Comparison of ENCODE assay signal across 10 cellular contexts in the genomic region with DNA sequence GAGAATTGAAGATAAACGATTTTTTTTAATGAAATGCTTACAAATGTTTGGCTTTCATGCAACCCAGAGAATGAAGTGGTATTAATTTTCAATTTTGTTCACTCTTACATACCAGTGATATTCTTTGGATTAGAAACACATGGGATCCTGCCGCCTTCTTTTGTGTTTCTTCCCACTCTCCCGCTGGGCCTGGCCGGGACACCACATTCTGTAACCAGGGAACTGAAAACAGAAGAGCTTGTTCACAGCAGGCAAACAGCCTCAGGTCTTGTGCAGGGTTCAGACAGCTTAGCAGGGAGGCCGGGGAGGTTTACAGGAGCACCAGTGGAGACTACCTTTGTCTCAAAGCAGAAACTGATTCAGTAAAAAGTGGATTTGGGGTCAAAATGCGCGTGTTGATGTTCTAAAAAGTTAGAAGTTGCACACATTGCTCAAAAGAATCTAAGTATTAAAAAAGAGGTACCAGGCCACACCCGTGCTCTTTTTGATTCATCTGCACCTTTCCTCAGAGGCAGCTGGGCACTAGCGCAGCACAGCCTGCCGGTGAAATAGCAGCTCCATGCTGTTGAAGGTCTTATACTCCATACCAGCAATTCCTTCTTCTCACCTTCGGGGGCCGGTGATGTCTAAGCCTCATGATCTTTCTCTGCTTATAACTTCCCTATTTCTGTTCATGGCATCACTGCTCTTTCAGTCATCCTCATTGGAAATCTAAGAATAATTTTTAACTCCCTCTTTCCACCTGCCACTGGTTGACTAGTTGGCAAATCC.
DNase-seq lines count a peak whose midpoint lies in the region; ATAC-seq, FAIRE-seq and TF ChIP-seq lines count a peak whose summit lies in the region.
"Had no signal": no experiment of that assay in that cellular context is flagged by ENCODE, and none has a peak within 500 bp of the region (broad histone marks: within the 10 kb centered on the region; RNA-seq: fewer than 3 reads in every experiment).

No MANE protein-coding gene starts in this region.

- intact Hi-C loops in K562 (cut with micrococcal nuclease): no loop called here
- intact Hi-C loops in lower leg skin (cut with DNase I; ENCODE audit: low total_unique reads): no loop called here

- H2AFZ ChIP-seq in K562 (ENCODE audit: low read depth, low read length): peak overlapping the region; percentile 44

- H3K9ac ChIP-seq in K562 (ENCODE audit: insufficient read depth in 1 of 2, low read depth in 2 of 2, low read length in 2 of 2): no peak overlapping the region

- H3K4me2 ChIP-seq in A549: no peak overlapping the region
- no peak overlapping the region for H3K4me2 ChIP-seq in K562 (ENCODE audit: insufficient read depth, low read length)

- CTCF ChIA-PET in A549 (lab: Yijun Ruan, JAX) (interaction anchor here (0.8 to 1.2 kb wide), 4 partner anchors 9 to 151 kb away, joined by 3 to 6 read pairs (median 4); no protein-coding TSS in a partner anchor), K562 (lab: Yijun Ruan, JAX; ENCODE audit: low intra/inter-chr PET ratio) (no interaction called here)

- TF ChIP-seq CTCF in A549 (IDR thresholded peaks at IDR 0.05) (no peak), K562 (IDR thresholded peaks at IDR 0.05 in 2 of 3, conservative IDR thresholded peaks at IDR 0.05 in 1 of 3; ENCODE audit: insufficient read depth in 2 of 3, low read depth in 1 of 3, low read length in 3 of 3) (peak; percentile 16 to 51 (median 41); a peak in 3 of 6 replicates), lower leg skin (IDR thresholded peaks at IDR 0.05) (no peak), BE2C (IDR thresholded peaks at IDR 0.05; ENCODE audit: low read depth, low read length) (no peak)

- no peaks in the 10 kb centered on the region for H4K20me1 ChIP-seq in K562 (replicated peaks; ENCODE audit: control insufficient read depth, insufficient read depth, low read length)

- POLR2A ChIA-PET in A549 (lab: Yijun Ruan, JAX) (no interaction called here), K562 (lab: Yijun Ruan, JAX) (no interaction called here)

- TF ChIP-seq EP300 in A549 (IDR thresholded peaks at IDR 0.05) (no peak), K562 (IDR thresholded peaks at IDR 0.05; ENCODE audit: low read length) (no peak)

- H3K9me3 ChIP-seq in A549 (no peaks in the 10 kb centered on the region), K562 (replicated peaks; ENCODE audit: control insufficient read depth, insufficient read depth, low read depth, low read length) (no peaks in the 10 kb centered on the region), BE2C (no peaks in the 10 kb centered on the region)
- H3K9me3 ChIP-seq: neutrophil had no signal

- H3K27me3 ChIP-seq in K562 (ENCODE audit: control insufficient read depth in 2 of 2, insufficient read depth in 2 of 2, low read length in 2 of 2) (no peaks in the 10 kb centered on the region), BE2C (no peaks in the 10 kb centered on the region)
- H3K27me3 ChIP-seq: neutrophil had no signal

- no peak for FAIRE-seq in A549 (lab: Jason Lieb, UNC)
- FAIRE-seq in K562 (lab: Jason Lieb, UNC): no peak
- FAIRE-seq in RCC 7860 (lab: Jason Lieb, UNC): no peak

- ATAC-seq in A549 (peak; percentile 68 to 70; a peak in 5 of 6 replicates), K562 (peak; percentile 82), HG02884 (IDR thresholded peaks at IDR 0.05; ENCODE audit: unreplicated experiment) (no peak)
- ATAC-seq: stimulated activated memory B cell treated with anti-CD40 and anti-IgM and Interleukin-4, amounts not matched to agents 10 μg/mL and 1 μg/mL and 100 μg/mL, for 72 hours had no signal

- no peak overlapping the region for H3K27ac ChIP-seq in A549
- no peak overlapping the region for H3K27ac ChIP-seq in K562 (ENCODE audit: extremely low read depth, low read depth, low read length)
- H3K27ac ChIP-seq: neutrophil had no signal

- H3K9me1 ChIP-seq in K562 (ENCODE audit: control insufficient read depth, insufficient read depth, low read length): no peaks in the 10 kb centered on the region

- 80% methylated on average over 12 of the region's 12 CpGs for WGBS in A549 (ENCODE audit: missing lambda C conversion rate)
- 50% methylated on average over 12 of the region's 12 CpGs for WGBS in K562 (ENCODE audit: insufficient coverage, low coverage, missing lambda C conversion rate)
- WGBS in lower leg skin, 2 donors: 50 to 53% methylated on average over 12 of the region's 12 CpGs

- no peak for DNase-seq in A549 (ENCODE audit: low read depth in 1 of 2, low spot score in 1 of 2)
- peak; percentile 21 for DNase-seq in KBM-7
- DNase-seq in K562 (ENCODE audit: extremely low read depth in 1 of 4, low spot score in 3 of 4): no peak
- peak; percentile 57 to 88 for DNase-seq in lower leg skin (ENCODE audit: low spot score in 2 of 2)
- no peak for DNase-seq in RCC 7860 (ENCODE audit: low spot score)
- DNase-seq in BE2C: no peak
- DNase-seq in cortex of kidney (lab: John Stamatoyannopoulos, UW): no peak

- H3K4me3 ChIP-seq in A549 (no peak overlapping the region), K562 (no peak overlapping the region), lower leg skin (ENCODE audit: low read depth, poor library complexity, severe bottlenecking) (no peak overlapping the region), BE2C (ENCODE audit: low read depth, low read length) (no peak overlapping the region)

- H3K79me2 ChIP-seq in K562 (ENCODE audit: control insufficient read depth, insufficient read depth, low read length): no peaks in the 10 kb centered on the region

- BruUV-seq in K562 (replicated peaks; lab: Mats Ljungman, UMichigan): no TSS peak

- no peaks in the 10 kb centered on the region for H3K4me1 ChIP-seq in A549
- H3K4me1 ChIP-seq in K562 (replicated peaks in 1 of 2; ENCODE audit: control insufficient read depth in 2 of 2, insufficient read depth in 2 of 2, low read length in 2 of 2): peaks cover 0 to 3% of the 10 kb centered on the region in 2 experiments; a peak in 1 of 5 replicates
- H3K4me1 ChIP-seq in BE2C: no peaks in the 10 kb centered on the region

- H3K36me3 ChIP-seq in K562 (ENCODE audit: control insufficient read depth, insufficient read depth, low read length) (no peaks in the 10 kb centered on the region), BE2C (no peaks in the 10 kb centered on the region)
- H3K36me3 ChIP-seq: neutrophil had no signal

- TF ChIP-seq RAD21 in A549 (conservative IDR thresholded peaks at IDR 0.05 in 1 of 2, IDR thresholded peaks at IDR 0.05 in 1 of 2): no peak
- TF ChIP-seq RAD21 in K562 (CRISPR knock-in tag; conservative IDR thresholded peaks at IDR 0.05 in 1 of 2, IDR thresholded peaks at IDR 0.05 in 1 of 2): peak in 1 of 2 experiments; percentile 42; a peak in 2 of 4 replicates

- TF ChIP-seq POLR2A in A549 (IDR thresholded peaks at IDR 0.05; ENCODE audit: low read length): no peak
- no peak for TF ChIP-seq POLR2A in K562 (conservative IDR thresholded peaks at IDR 0.05)
- TF ChIP-seq POLR2A in lower leg skin (IDR thresholded peaks at IDR 0.05): no peak

- in situ Hi-C loops in KBM-7 (cut with MboI; ENCODE audit: low pct_unique_long_range_greater_than_20kb, low sequenced_read_pairs): no loop called here
- in situ Hi-C loops in K562 (cut with MboI): loop anchor here (5.0 kb wide), 1 partner anchor 47 kb away; no protein-coding TSS in a partner anchor

TF ChIP-seq in A549, 52 proteins besides CTCF, POLR2A, EP300 and RAD21:
- TF ChIP-seq GATA3 (IDR thresholded peaks at IDR 0.05; ENCODE audit: borderline replicate concordance): no peak
- TF ChIP-seq ZNF302 (CRISPR knock-in tag; IDR thresholded peaks at IDR 0.05): no peak

TF ChIP-seq in K562, 482 proteins besides CTCF, POLR2A, EP300 and RAD21:
- TF ChIP-seq SOX6 (IDR thresholded peaks at IDR 0.05): no peak
- TF ChIP-seq, protein P1, sequence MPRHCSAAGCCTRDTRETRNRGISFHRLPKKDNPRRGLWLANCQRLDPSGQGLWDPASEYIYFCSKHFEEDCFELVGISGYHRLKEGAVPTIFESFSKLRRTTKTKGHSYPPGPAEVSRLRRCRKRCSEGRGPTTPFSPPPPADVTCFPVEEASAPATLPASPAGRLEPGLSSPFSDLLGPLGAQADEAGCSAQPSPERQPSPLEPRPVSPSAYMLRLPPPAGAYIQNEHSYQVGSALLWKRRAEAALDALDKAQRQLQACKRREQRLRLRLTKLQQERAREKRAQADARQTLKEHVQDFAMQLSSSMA (CRISPR knock-in tag; IDR thresholded peaks at IDR 0.05): no peak
- TF ChIP-seq, protein P2, sequence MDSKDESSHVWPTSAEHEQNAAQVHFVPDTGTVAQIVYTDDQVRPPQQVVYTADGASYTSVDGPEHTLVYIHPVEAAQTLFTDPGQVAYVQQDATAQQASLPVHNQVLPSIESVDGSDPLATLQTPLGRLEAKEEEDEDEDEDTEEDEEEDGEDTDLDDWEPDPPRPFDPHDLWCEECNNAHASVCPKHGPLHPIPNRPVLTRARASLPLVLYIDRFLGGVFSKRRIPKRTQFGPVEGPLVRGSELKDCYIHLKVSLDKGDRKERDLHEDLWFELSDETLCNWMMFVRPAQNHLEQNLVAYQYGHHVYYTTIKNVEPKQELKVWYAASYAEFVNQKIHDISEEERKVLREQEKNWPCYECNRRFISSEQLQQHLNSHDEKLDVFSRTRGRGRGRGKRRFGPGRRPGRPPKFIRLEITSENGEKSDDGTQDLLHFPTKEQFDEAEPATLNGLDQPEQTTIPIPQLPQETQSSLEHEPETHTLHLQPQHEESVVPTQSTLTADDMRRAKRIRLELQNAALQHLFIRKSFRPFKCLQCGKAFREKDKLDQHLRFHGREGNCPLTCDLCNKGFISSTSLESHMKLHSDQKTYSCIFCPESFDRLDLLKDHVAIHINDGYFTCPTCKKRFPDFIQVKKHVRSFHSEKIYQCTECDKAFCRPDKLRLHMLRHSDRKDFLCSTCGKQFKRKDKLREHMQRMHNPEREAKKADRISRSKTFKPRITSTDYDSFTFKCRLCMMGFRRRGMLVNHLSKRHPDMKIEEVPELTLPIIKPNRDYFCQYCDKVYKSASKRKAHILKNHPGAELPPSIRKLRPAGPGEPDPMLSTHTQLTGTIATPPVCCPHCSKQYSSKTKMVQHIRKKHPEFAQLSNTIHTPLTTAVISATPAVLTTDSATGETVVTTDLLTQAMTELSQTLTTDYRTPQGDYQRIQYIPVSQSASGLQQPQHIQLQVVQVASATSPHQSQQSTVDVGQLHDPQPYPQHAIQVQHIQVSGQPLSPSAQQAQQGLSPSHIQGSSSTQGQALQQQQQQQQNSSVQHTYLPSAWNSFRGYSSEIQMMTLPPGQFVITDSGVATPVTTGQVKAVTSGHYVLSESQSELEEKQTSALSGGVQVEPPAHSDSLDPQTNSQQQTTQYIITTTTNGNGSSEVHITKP (IDR thresholded peaks at IDR 0.05; ENCODE audit: partially characterized antibody): peak; percentile 20

Comparison
In these comparisons a context has a peak if more than half of its experiments do, and no peak if none do; other contexts are left out.
1. DNase-seq: peak in KBM-7 (single experiment) and lower leg skin (2 of 2); none in A549 (0 of 2), K562 (0 of 4), RCC 7860 (single experiment), BE2C (single experiment) and cortex of kidney (single experiment).
2. CTCF ChIP-seq: peak in K562 (3 of 3); none in A549 (single experiment), lower leg skin (0 of 3) and BE2C (single experiment).